Comparison of ENCODE assay signal across 15 cellular contexts in genomic region chr7:46854958-46855473, GRCh38.
DNase-seq lines count a peak whose midpoint lies in the region; ATAC-seq and TF ChIP-seq lines count a peak whose summit lies in the region.
"Had no signal": no experiment of that assay in that cellular context is flagged by ENCODE, and none has a peak within 500 bp of the region (broad histone marks: within the 10 kb centered on the region; RNA-seq: fewer than 3 reads in every experiment).

No MANE protein-coding gene starts in this region.

- H3K36me3 Mint-ChIP-seq in nephron progenitor cell (ENCODE audit: low read depth) = no peaks in the 10 kb centered on the region
- H3K36me3 Mint-ChIP-seq in activated CD8-positive, alpha-beta T cell treated with anti-CD3 and anti-CD28 coated beads for 36 hours (ENCODE audit: low read depth) = no peaks in the 10 kb centered on the region
- H3K36me3 Mint-ChIP-seq: IgD-negative memory B cell had no signal

- peak; percentile 64 for DNase-seq in DMS 273 (lab: John Stamatoyannopoulos, UW; ENCODE audit: unreplicated experiment)
- DNase-seq in DMS 273 treated with DMSO at 0.1 percent for 48 hours (lab: John Stamatoyannopoulos, UW) = no peak
- peak; percentile 75 for DNase-seq in RPMI7951 (ENCODE audit: low read depth)
- DNase-seq in fibroblast of gingiva (ENCODE audit: low read depth) = peak; percentile 81
- DNase-seq in nephron progenitor cell = no peak
- DNase-seq in activated CD8-positive, alpha-beta T cell treated with anti-CD3 and anti-CD28 coated beads for 36 hours = no peak
- DNase-seq: activated CD4-positive, alpha-beta T cell treated with anti-CD3 and anti-CD28 coated beads for 1 hour; activated T-cell treated with anti-CD3 and anti-CD28 coated beads, Interleukin-2, amount 50 U/mL, for 4 hours; aorta; hypothalamus; stimulated activated CD4-positive, alpha-beta T cell treated with anti-CD3 and anti-CD28 coated beads, Interleukin-12 subunit alpha, Interleukin-12 subunit beta, amount 100 ng/mL, for 4 hours had no signal

- no peaks in the 10 kb centered on the region for H3K9me3 ChIP-seq in skeletal muscle satellite cell (replicated peaks; ENCODE audit: low read length)
- H3K9me3 ChIP-seq: tibial nerve had no signal

- H3K4me3 ChIP-seq in skeletal muscle satellite cell (ENCODE audit: low read length) = no peak overlapping the region
- H3K4me3 ChIP-seq: tibial nerve had no signal

- peak overlapping the region; percentile 3 for H3K4me2 ChIP-seq in skeletal muscle satellite cell (ENCODE audit: low read length)

- peak overlapping the region; percentile 32 for H3K9ac ChIP-seq in skeletal muscle satellite cell (ENCODE audit: low read depth, low read length)

- CTCF ChIA-PET in activated CD8-positive, alpha-beta T cell treated with anti-CD3 and anti-CD28 coated beads for 36 hours (lab: Charles Lee) = no interaction called here

- H3K4me3 Mint-ChIP-seq in nephron progenitor cell = no peak overlapping the region
- H3K4me3 Mint-ChIP-seq in activated CD8-positive, alpha-beta T cell treated with anti-CD3 and anti-CD28 coated beads for 36 hours = no peak overlapping the region
- H3K4me3 Mint-ChIP-seq: activated T-cell treated with anti-CD3 and anti-CD28 coated beads, Interleukin-2, amount 50 U/mL, for 4 hours; IgD-negative memory B cell had no signal

- no peak for ATAC-seq in GM21526 (IDR thresholded peaks at IDR 0.05; ENCODE audit: low FRiP score, unreplicated experiment)
- ATAC-seq in activated CD8-positive, alpha-beta T cell treated with anti-CD3 and anti-CD28 coated beads for 36 hours = no peak
- ATAC-seq: activated T-cell treated with anti-CD3 and anti-CD28 coated beads, Interleukin-2, amount 50 U/mL, for 4 hours had no signal

- no peaks in the 10 kb centered on the region for H3K36me3 ChIP-seq in skeletal muscle satellite cell (ENCODE audit: insufficient read depth, low read length)
- H3K36me3 ChIP-seq: tibial nerve had no signal

- no peaks in the 10 kb centered on the region for H3K27me3 ChIP-seq in skeletal muscle satellite cell (ENCODE audit: control insufficient read depth, insufficient read depth, low read length)
- H3K27me3 ChIP-seq: tibial nerve had no signal

- H3K4me1 ChIP-seq in skeletal muscle satellite cell (ENCODE audit: control insufficient read depth, insufficient read depth, low read length) = peaks cover 30% of the 10 kb centered on the region

- intact Hi-C loops in activated CD8-positive, alpha-beta T cell treated with anti-CD3 and anti-CD28 coated beads for 36 hours (cut with micrococcal nuclease) = no loop called here

- H3K27ac Mint-ChIP-seq in nephron progenitor cell = no peak overlapping the region
- H3K27ac Mint-ChIP-seq in activated CD8-positive, alpha-beta T cell treated with anti-CD3 and anti-CD28 coated beads for 36 hours = no peak overlapping the region
- H3K27ac Mint-ChIP-seq: IgD-negative memory B cell had no signal

- POLR2A ChIA-PET in activated CD8-positive, alpha-beta T cell treated with anti-CD3 and anti-CD28 coated beads for 36 hours (lab: Charles Lee) = no interaction called here

- no peak for TF ChIP-seq CTCF in nephron progenitor cell (IDR thresholded peaks at IDR 0.05)
- no peak for TF ChIP-seq CTCF in activated CD8-positive, alpha-beta T cell treated with anti-CD3 and anti-CD28 coated beads for 36 hours (IDR thresholded peaks at IDR 0.05)

- H3K27me3 Mint-ChIP-seq in nephron progenitor cell (ENCODE audit: low read depth, poor library complexity) = peaks cover 4% of the 10 kb centered on the region
- H3K27me3 Mint-ChIP-seq in activated CD8-positive, alpha-beta T cell treated with anti-CD3 and anti-CD28 coated beads for 36 hours = no peaks in the 10 kb centered on the region

- H3K9me3 Mint-ChIP-seq in nephron progenitor cell = no peaks in the 10 kb centered on the region
- H3K9me3 Mint-ChIP-seq in activated CD8-positive, alpha-beta T cell treated with anti-CD3 and anti-CD28 coated beads for 36 hours = no peaks in the 10 kb centered on the region
- H3K9me3 Mint-ChIP-seq: activated T-cell treated with anti-CD3 and anti-CD28 coated beads, Interleukin-2, amount 50 U/mL, for 4 hours had no signal

- H3K4me1 Mint-ChIP-seq in nephron progenitor cell = peaks cover 20% of the 10 kb centered on the region
- H3K4me1 Mint-ChIP-seq in activated CD8-positive, alpha-beta T cell treated with anti-CD3 and anti-CD28 coated beads for 36 hours (ENCODE audit: low read depth) = no peaks in the 10 kb centered on the region
- H3K4me1 Mint-ChIP-seq: IgD-negative memory B cell had no signal

Comparison
In these comparisons a context has a peak if more than half of its experiments do, and no peak if none do; other contexts are left out.
1. DNase-seq: peak in DMS 273 (single experiment), RPMI7951 (single experiment) and fibroblast of gingiva (single experiment); none in DMS 273 treated with DMSO at 0.1 percent for 48 hours (single experiment), nephron progenitor cell (single experiment) and activated CD8-positive, alpha-beta T cell treated with anti-CD3 and anti-CD28 coated beads for 36 hours (single experiment).